ENCODE assay signal across 1 cellular context in genomic region chr7:121406-121805, GRCh38.
TF ChIP-seq lines count a peak whose summit lies in the region.

No MANE protein-coding gene starts in this region.

TF ChIP-seq in K562, 482 proteins besides CTCF, POLR2A, EP300 and RAD21 (continued from another document):
- no peak for TF ChIP-seq CHD7 (IDR thresholded peaks at IDR 0.05; ENCODE audit: low read depth, low read length)
- TF ChIP-seq ZNF263 (CRISPR knock-in tag; IDR thresholded peaks at IDR 0.05; ENCODE audit: borderline replicate concordance): peak; percentile 93
- TF ChIP-seq ZNF184 (CRISPR knock-in tag; IDR thresholded peaks at IDR 0.05): no peak
- peak; percentile 77 for TF ChIP-seq ZNF512 (tag; IDR thresholded peaks at IDR 0.05)
- TF ChIP-seq ZNF740 (CRISPR knock-in tag; IDR thresholded peaks at IDR 0.05): no peak
- TF ChIP-seq ZNF740 (tag; IDR thresholded peaks at IDR 0.05): no peak
- TF ChIP-seq MTA1 (IDR thresholded peaks at IDR 0.05; ENCODE audit: borderline replicate concordance): 0 out of 2 replicates have a peak, but pooled peaks have one; percentile 20
- TF ChIP-seq TCF15 (CRISPR knock-in tag; IDR thresholded peaks at IDR 0.05): no peak
- 0 out of 2 replicates have a peak, but pooled peaks have one; percentile 31 for TF ChIP-seq THRB (CRISPR knock-in tag; conservative IDR thresholded peaks at IDR 0.05)
- TF ChIP-seq OTX1 (CRISPR knock-in tag; IDR thresholded peaks at IDR 0.05): 0 out of 2 replicates have a peak, but pooled peaks have one; percentile 71
- 0 out of 2 replicates have a peak, but pooled peaks have one; percentile 28 for TF ChIP-seq ELF4 (CRISPR knock-in tag; IDR thresholded peaks at IDR 0.05)
- TF ChIP-seq ZBTB26 (CRISPR knock-in tag; IDR thresholded peaks at IDR 0.05): peak; percentile 50; the same call in 1 of the 2 replicates
TF ChIP-seq in K562: peak in this region for 9.
